In genomic region chr4:72525938-72526337, GRCh38 we compare ENCODE assay signal across 13 cellular contexts. TPM values are rescaled to one million over a fixed set of nuclear protein-coding genes. Genes with fewer than 3 reads are reported as not detected.
DNase-seq lines count a peak whose midpoint lies in the region; ATAC-seq, FAIRE-seq and TF ChIP-seq lines count a peak whose summit lies in the region.
"Had no signal": no experiment of that assay in that cellular context is flagged by ENCODE, and none has a peak within 500 bp of the region (broad histone marks: within the 10 kb centered on the region; RNA-seq: fewer than 3 reads in every experiment).

No MANE protein-coding gene starts in this region.

- no peaks in the 10 kb centered on the region for H3K79me2 ChIP-seq in SK-N-SH (ENCODE audit: insufficient read depth)

- H2AFZ ChIP-seq in SK-N-SH (ENCODE audit: low read depth), result no peak overlapping the region

- peak overlapping the region in 1 of 2 experiments; percentile 19; a peak in 2 of 4 replicates for H3K27ac ChIP-seq in SK-N-SH (ENCODE audit: low read depth in 2 of 2, low read length in 1 of 2)
- no peak overlapping the region for H3K27ac ChIP-seq in small intestine (ENCODE audit: low read depth in 1 of 2, low read length in 1 of 2)
- H3K27ac ChIP-seq: ascending aorta had no signal

- H3K36me3 ChIP-seq in SK-N-SH (replicated peaks in 1 of 2; ENCODE audit: control insufficient read depth in 1 of 2, insufficient read depth in 2 of 2, low read length in 1 of 2), result no peaks in the 10 kb centered on the region
- no peaks in the 10 kb centered on the region for H3K36me3 ChIP-seq in small intestine (ENCODE audit: control insufficient read depth in 2 of 2, insufficient read depth in 2 of 2, low read length in 2 of 2)
- H3K36me3 ChIP-seq: ascending aorta had no signal

- H3K27me3 ChIP-seq in SK-N-SH (ENCODE audit: insufficient read depth), result no peaks in the 10 kb centered on the region
- H3K27me3 ChIP-seq in small intestine (ENCODE audit: control insufficient read depth in 2 of 2, insufficient read depth in 2 of 2, low read length in 2 of 2), result no peaks in the 10 kb centered on the region
- H3K27me3 ChIP-seq: ascending aorta had no signal

- CTCF ChIA-PET in SK-N-SH (lab: Yijun Ruan, JAX), result interaction anchor here (1.0 to 1.7 kb wide), 2 partner anchors 22 to 230 kb away, joined by 3 to 5 read pairs; no protein-coding TSS in a partner anchor

- TF ChIP-seq RAD21 in SK-N-SH (IDR thresholded peaks at IDR 0.05; ENCODE audit: low read length), result no peak

- TF ChIP-seq CTCF in AG09309 (IDR thresholded peaks at IDR 0.05; ENCODE audit: control insufficient read depth, insufficient read depth, low read depth, low read length, missing control alignments) (no peak), SK-N-SH (IDR thresholded peaks at IDR 0.05) (no peak), fibroblast of villous mesenchyme (IDR thresholded peaks at IDR 0.05; ENCODE audit: insufficient read depth, low read depth, low read length) (no peak)

- no peaks in the 10 kb centered on the region for H3K9me3 ChIP-seq in SK-N-SH
- no peaks in the 10 kb centered on the region for H3K9me3 ChIP-seq in small intestine (ENCODE audit: control insufficient read depth, low read depth)
- H3K9me3 ChIP-seq: ascending aorta had no signal

- peaks cover 1% of the 10 kb centered on the region for H3K4me1 Mint-ChIP-seq in activated naive CD8-positive, alpha-beta T cell treated with anti-CD3 and anti-CD28 coated beads for 36 hours
- H3K4me1 Mint-ChIP-seq: activated CD8-positive, alpha-beta memory T cell treated with anti-CD3 and anti-CD28 coated beads, Interleukin-2, amount 10 ng/mL, durations not matched to agents 7 days and 5 days; stimulated activated naive B cell treated with anti-CD40 and anti-IgM and Interleukin-4, amounts not matched to agents 10 μg/mL and 1 μg/mL and 100 μg/mL, for 72 hours had no signal

- DNase-seq in AG09309 (ENCODE audit: low read depth) (peak; percentile 20), SK-N-SH (no peak), fibroblast of villous mesenchyme (ENCODE audit: low read depth) (peak; percentile 39), myocyte (ENCODE audit: low read depth) (peak; percentile 6), small intestine (no peak)
- no peak for DNase-seq in central memory CD4-positive, alpha-beta T cell
- no peak for DNase-seq in activated naive CD8-positive, alpha-beta T cell treated with anti-CD3 and anti-CD28 coated beads for 36 hours
- DNase-seq: activated CD8-positive, alpha-beta memory T cell treated with anti-CD3 and anti-CD28 coated beads, Interleukin-2, amount 10 ng/mL, durations not matched to agents 7 days and 5 days; stimulated activated naive B cell treated with anti-CD40 and anti-IgM and Interleukin-4, amounts not matched to agents 10 μg/mL and 1 μg/mL and 100 μg/mL, for 72 hours; T-helper 2 cell had no signal

- no peak overlapping the region for H3K4me3 Mint-ChIP-seq in activated naive CD8-positive, alpha-beta T cell treated with anti-CD3 and anti-CD28 coated beads for 36 hours
- H3K4me3 Mint-ChIP-seq: activated CD8-positive, alpha-beta memory T cell treated with anti-CD3 and anti-CD28 coated beads, Interleukin-2, amount 10 ng/mL, durations not matched to agents 7 days and 5 days; stimulated activated naive B cell treated with anti-CD40 and anti-IgM and Interleukin-4, amounts not matched to agents 10 μg/mL and 1 μg/mL and 100 μg/mL, for 72 hours had no signal

- FAIRE-seq in small intestine (lab: Jason Lieb, UNC), result no peak
- FAIRE-seq: H54 had no signal

- H3F3A ChIP-seq in SK-N-SH (replicated peaks; ENCODE audit: insufficient read depth), result no peaks in the 10 kb centered on the region

- no peaks in the 10 kb centered on the region for H3K9me3 Mint-ChIP-seq in activated naive CD8-positive, alpha-beta T cell treated with anti-CD3 and anti-CD28 coated beads for 36 hours
- H3K9me3 Mint-ChIP-seq: stimulated activated naive B cell treated with anti-CD40 and anti-IgM and Interleukin-4, amounts not matched to agents 10 μg/mL and 1 μg/mL and 100 μg/mL, for 72 hours had no signal

- POLR2A ChIA-PET in SK-N-SH (lab: Yijun Ruan, JAX), result no interaction called here

- H4K20me1 ChIP-seq in SK-N-SH (ENCODE audit: insufficient read depth), result no peaks in the 10 kb centered on the region

- no peaks in the 10 kb centered on the region for H3K9me2 ChIP-seq in SK-N-SH

- H3K4me2 ChIP-seq in SK-N-SH, result no peak overlapping the region; the same call in 1 of the 2 replicates

- peaks cover 6% of the 10 kb centered on the region for H3K27me3 Mint-ChIP-seq in activated naive CD8-positive, alpha-beta T cell treated with anti-CD3 and anti-CD28 coated beads for 36 hours
- H3K27me3 Mint-ChIP-seq: activated CD8-positive, alpha-beta memory T cell treated with anti-CD3 and anti-CD28 coated beads, Interleukin-2, amount 10 ng/mL, durations not matched to agents 7 days and 5 days; stimulated activated naive B cell treated with anti-CD40 and anti-IgM and Interleukin-4, amounts not matched to agents 10 μg/mL and 1 μg/mL and 100 μg/mL, for 72 hours had no signal

- no peaks in the 10 kb centered on the region for H3K36me3 Mint-ChIP-seq in activated naive CD8-positive, alpha-beta T cell treated with anti-CD3 and anti-CD28 coated beads for 36 hours
- H3K36me3 Mint-ChIP-seq: activated CD8-positive, alpha-beta memory T cell treated with anti-CD3 and anti-CD28 coated beads, Interleukin-2, amount 10 ng/mL, durations not matched to agents 7 days and 5 days; stimulated activated naive B cell treated with anti-CD40 and anti-IgM and Interleukin-4, amounts not matched to agents 10 μg/mL and 1 μg/mL and 100 μg/mL, for 72 hours had no signal

- H3K9ac ChIP-seq in SK-N-SH, result no peak overlapping the region

- H3K27ac Mint-ChIP-seq in activated naive CD8-positive, alpha-beta T cell treated with anti-CD3 and anti-CD28 coated beads for 36 hours, result no peak overlapping the region
- H3K27ac Mint-ChIP-seq: activated CD8-positive, alpha-beta memory T cell treated with anti-CD3 and anti-CD28 coated beads, Interleukin-2, amount 10 ng/mL, durations not matched to agents 7 days and 5 days; stimulated activated naive B cell treated with anti-CD40 and anti-IgM and Interleukin-4, amounts not matched to agents 10 μg/mL and 1 μg/mL and 100 μg/mL, for 72 hours had no signal

- TF ChIP-seq EP300 in SK-N-SH (IDR thresholded peaks at IDR 0.05; ENCODE audit: borderline replicate concordance in 1 of 2, low read depth in 1 of 2, low read length in 1 of 2), result no peak

- 6% methylated on average over 2 of the region's 2 CpGs for WGBS in SK-N-SH (ENCODE audit: low lambda C conversion rate)
- WGBS in small intestine, 3 donors, result 23 to 32% (median 30%) methylated on average over 2 of the region's 2 CpGs

- no peak overlapping the region for H3K4me3 ChIP-seq in AG09309 (ENCODE audit: control insufficient read depth, low read depth, low read length)
- H3K4me3 ChIP-seq in SK-N-SH (ENCODE audit: low read depth in 2 of 2, low read length in 1 of 2), result no peak overlapping the region
- H3K4me3 ChIP-seq in fibroblast of villous mesenchyme (ENCODE audit: low read depth, low read length), result no peak overlapping the region
- H3K4me3 ChIP-seq in small intestine (ENCODE audit: low read depth in 1 of 2, low read length in 2 of 2), result no peak overlapping the region
- H3K4me3 ChIP-seq: ascending aorta had no signal

- ATAC-seq in GM18870 (IDR thresholded peaks at IDR 0.05; ENCODE audit: unreplicated experiment), result no peak
- ATAC-seq: activated CD8-positive, alpha-beta memory T cell treated with anti-CD3 and anti-CD28 coated beads, Interleukin-2, amount 10 ng/mL, durations not matched to agents 7 days and 5 days; stimulated activated naive B cell treated with anti-CD40 and anti-IgM and Interleukin-4, amounts not matched to agents 10 μg/mL and 1 μg/mL and 100 μg/mL, for 72 hours had no signal

- H3K4me1 ChIP-seq in SK-N-SH (ENCODE audit: control insufficient read depth in 1 of 2, insufficient read depth in 2 of 2, low read depth in 1 of 2, low read length in 1 of 2), result peaks cover 0 to 7% of the 10 kb centered on the region in 2 experiments; a peak in 1 of 4 replicates
- no peaks in the 10 kb centered on the region for H3K4me1 ChIP-seq in small intestine (ENCODE audit: control insufficient read depth in 2 of 2, insufficient read depth in 1 of 2, low read depth in 1 of 2, low read length in 1 of 2)

TF ChIP-seq in SK-N-SH, 30 proteins besides CTCF, POLR2A, EP300 and RAD21 (continues in another document):
- TF ChIP-seq TCF12 (IDR thresholded peaks at IDR 0.05), result peak; percentile 37; the same call in 1 of the 2 replicates
- no peak for TF ChIP-seq TEAD4 (IDR thresholded peaks at IDR 0.05; ENCODE audit: borderline replicate concordance, insufficient read depth)
- no peak for TF ChIP-seq FOXJ3 (CRISPR knock-in tag; IDR thresholded peaks at IDR 0.05)
- TF ChIP-seq TAF1 (IDR thresholded peaks at IDR 0.05; ENCODE audit: borderline replicate concordance, low read depth, low read length), result no peak
- no peak for TF ChIP-seq YY1 (IDR thresholded peaks at IDR 0.05; ENCODE audit: low read depth)
- no peak for TF ChIP-seq SIN3A (IDR thresholded peaks at IDR 0.05; ENCODE audit: borderline replicate concordance, low read depth, low read length)
- no peak for TF ChIP-seq RFX5 (IDR thresholded peaks at IDR 0.05; ENCODE audit: low read length)
- peak; percentile 42; the same call in 1 of the 2 replicates for TF ChIP-seq RXRA (IDR thresholded peaks at IDR 0.05; ENCODE audit: borderline replicate concordance, low read depth)
- no peak for TF ChIP-seq RCOR1 (IDR thresholded peaks at IDR 0.05; ENCODE audit: low read length)
- no peak for TF ChIP-seq GATA2 (CRISPR knock-in tag; IDR thresholded peaks at IDR 0.05)
- no peak for TF ChIP-seq FOXM1 (IDR thresholded peaks at IDR 0.05; ENCODE audit: low read depth)
- TF ChIP-seq SMC3 (IDR thresholded peaks at IDR 0.05; ENCODE audit: low read depth, low read length), result no peak
- TF ChIP-seq NFIC (IDR thresholded peaks at IDR 0.05; ENCODE audit: borderline replicate concordance), result peak; percentile 65
- TF ChIP-seq CHD2 (IDR thresholded peaks at IDR 0.05; ENCODE audit: low read length, partially characterized antibody), result no peak

RNA-seq across cellular contexts. Expression of gene ADAMTS3, which starts 43.1 kb away (rescaled TPM):
- polyA plus RNA-seq in SK-N-SH (2012; rRNA removed) (0.99 and 1.3 TPM in 2 replicates), small intestine (under 1 TPM in 1 of 3 donors, not detected in 2; 0.16 TPM)
- polyA plus RNA-seq in SK-N-SH (2012; cell fraction: cytosol; rRNA removed), result 1.1 and 1.3 TPM in 2 replicates
- polyA plus RNA-seq in SK-N-SH (2012; cell fraction: nucleus; rRNA removed), result 1.2 and 1.6 TPM in 2 replicates
- total RNA-seq in fibroblast of villous mesenchyme (2.6 and 3.0 TPM in 2 replicates), myocyte (not detected in 2 replicates)
- polyA plus RNA-seq in myocyte (2012), result not detected
- total RNA-seq in activated naive CD8-positive, alpha-beta T cell treated with anti-CD3 and anti-CD28 coated beads for 36 hours, result not detected
- total RNA-seq: activated CD8-positive, alpha-beta memory T cell treated with anti-CD3 and anti-CD28 coated beads, Interleukin-2, amount 10 ng/mL, durations not matched to agents 7 days and 5 days had no signal

Comparison
In these comparisons a context has a peak if more than half of its experiments do, and no peak if none do; other contexts are left out.
1. DNase-seq: peak in AG09309 (single experiment), fibroblast of villous mesenchyme (single experiment) and myocyte (single experiment); none in SK-N-SH (single experiment), small intestine (single experiment), central memory CD4-positive, alpha-beta T cell (single experiment) and activated naive CD8-positive, alpha-beta T cell treated with anti-CD3 and anti-CD28 coated beads for 36 hours (single experiment).